Comparison of ENCODE assay signal across 11 cellular contexts in the genomic region with DNA sequence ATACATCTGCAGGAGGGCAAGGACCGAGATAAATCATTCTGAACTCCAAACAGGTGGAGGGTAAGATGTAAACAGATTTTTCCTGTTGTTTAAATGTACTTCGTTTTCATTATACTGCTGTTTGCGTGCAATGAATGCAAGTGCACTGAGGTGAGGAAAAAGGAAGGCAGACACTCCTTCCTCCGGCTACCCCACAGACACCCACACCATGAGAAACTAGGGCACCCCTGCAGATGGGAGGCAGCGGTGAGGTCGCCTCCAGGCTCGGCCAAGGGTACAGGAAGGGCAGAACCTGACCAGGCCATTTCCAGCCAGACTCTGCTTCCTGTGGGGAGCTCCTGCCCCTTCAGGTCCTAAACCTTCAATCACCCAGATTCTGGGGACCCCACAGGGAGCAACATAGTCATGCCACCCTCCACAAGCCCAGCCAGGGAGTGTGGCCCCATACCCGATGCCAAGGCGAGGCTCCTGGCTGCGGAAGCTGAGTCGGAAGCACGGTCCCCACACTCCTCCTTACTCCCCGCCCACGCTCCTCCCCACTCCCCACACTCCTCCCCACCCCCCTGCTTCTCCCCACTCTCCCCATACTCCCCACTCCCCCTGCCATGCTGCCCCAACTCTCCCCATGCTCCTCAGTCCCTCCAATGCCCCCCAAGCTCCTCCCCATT. TPM values are rescaled to one million over a fixed set of nuclear protein-coding genes. Genes with fewer than 3 reads are reported as not detected.
DNase-seq lines count a peak whose midpoint lies in the region; ATAC-seq, FAIRE-seq and TF ChIP-seq lines count a peak whose summit lies in the region.
"Had no signal": no experiment of that assay in that cellular context is flagged by ENCODE, and none has a peak within 500 bp of the region (broad histone marks: within the 10 kb centered on the region; RNA-seq: fewer than 3 reads in every experiment).

No MANE protein-coding gene starts in this region.

- no peaks in the 10 kb centered on the region for H3K9me3 ChIP-seq in thyroid gland

- DNase-seq in GM12891 (ENCODE audit: insufficient read length, low spot score) (no peak), Kasumi-1 (lab: John Stamatoyannopoulos, UW) (peak; percentile 3), progenitor cell of endocrine pancreas (ENCODE audit: low spot score, unreplicated experiment) (no peak), NCI-H2107 treated with DMSO at 0.1 percent for 48 hours (lab: John Stamatoyannopoulos, UW; ENCODE audit: unreplicated experiment) (no peak), NCI-H345 (lab: John Stamatoyannopoulos, UW) (no peak), thyroid gland (no peak)
- DNase-seq in activated naive CD8-positive, alpha-beta T cell treated with anti-CD3 and anti-CD28 coated beads, Interleukin-2, amount 50 U/mL, for 24 hours: peak; percentile 10

- H3K27ac ChIP-seq in thyroid gland: no peak overlapping the region

- H3K9me3 Mint-ChIP-seq in activated naive CD8-positive, alpha-beta T cell treated with anti-CD3 and anti-CD28 coated beads, Interleukin-2, amount 50 U/mL, for 24 hours: no peaks in the 10 kb centered on the region
- H3K9me3 Mint-ChIP-seq in progenitor cell of endocrine pancreas (ENCODE audit: low read depth): no peaks in the 10 kb centered on the region

- peak overlapping the region; percentile 5 for H3K4me3 Mint-ChIP-seq in activated naive CD8-positive, alpha-beta T cell treated with anti-CD3 and anti-CD28 coated beads, Interleukin-2, amount 50 U/mL, for 24 hours
- no peak overlapping the region for H3K4me3 Mint-ChIP-seq in progenitor cell of endocrine pancreas (ENCODE audit: low read depth)

- no peaks in the 10 kb centered on the region for H3K36me3 Mint-ChIP-seq in activated naive CD8-positive, alpha-beta T cell treated with anti-CD3 and anti-CD28 coated beads, Interleukin-2, amount 50 U/mL, for 24 hours (ENCODE audit: low read depth)
- peaks cover 1% of the 10 kb centered on the region for H3K36me3 Mint-ChIP-seq in progenitor cell of endocrine pancreas (ENCODE audit: insufficient read depth)

- peaks cover 27 to 59% of the 10 kb centered on the region in 2 donors for H3K4me1 ChIP-seq in thyroid gland

- peak; percentile 18; the same call in 1 of the 2 replicates for TF ChIP-seq POLR2A in GM12891 (IDR thresholded peaks at IDR 0.05; ENCODE audit: low read depth, low read length)
- no peak for TF ChIP-seq POLR2A in thyroid gland (IDR thresholded peaks at IDR 0.05)

- no peak for ATAC-seq in activated naive CD8-positive, alpha-beta T cell treated with anti-CD3 and anti-CD28 coated beads, Interleukin-2, amount 50 U/mL, for 24 hours
- ATAC-seq in GM19452 (IDR thresholded peaks at IDR 0.05; ENCODE audit: unreplicated experiment): no peak

- no peak overlapping the region for H3K4me3 ChIP-seq in thyroid gland (replicated peaks in 1 of 3)

- no peak overlapping the region for H3K27ac Mint-ChIP-seq in activated naive CD8-positive, alpha-beta T cell treated with anti-CD3 and anti-CD28 coated beads, Interleukin-2, amount 50 U/mL, for 24 hours
- H3K27ac Mint-ChIP-seq in progenitor cell of endocrine pancreas: peak overlapping the region; percentile 75

- no peaks in the 10 kb centered on the region for H3K27me3 ChIP-seq in thyroid gland

- intact Hi-C loops in thyroid gland (cut with DNase I): no loop called here

- TF ChIP-seq CTCF in progenitor cell of endocrine pancreas (IDR thresholded peaks at IDR 0.05; ENCODE audit: unreplicated experiment): no peak
- no peak for TF ChIP-seq CTCF in thyroid gland (IDR thresholded peaks at IDR 0.05)

- WGBS in thyroid gland, 2 donors: 72 to 76% methylated on average over 14 of the region's 14 CpGs

- H3K27me3 Mint-ChIP-seq in activated naive CD8-positive, alpha-beta T cell treated with anti-CD3 and anti-CD28 coated beads, Interleukin-2, amount 50 U/mL, for 24 hours: no peaks in the 10 kb centered on the region
- H3K27me3 Mint-ChIP-seq in progenitor cell of endocrine pancreas: no peaks in the 10 kb centered on the region

- H3K36me3 ChIP-seq in thyroid gland: no peaks in the 10 kb centered on the region

- FAIRE-seq in GM12891 (lab: Jason Lieb, UNC): peak; percentile 95
- FAIRE-seq: endometrium, islet of Langerhans, RCC 7860 had no signal

- H3K4me1 Mint-ChIP-seq in activated naive CD8-positive, alpha-beta T cell treated with anti-CD3 and anti-CD28 coated beads, Interleukin-2, amount 50 U/mL, for 24 hours: peaks cover 32% of the 10 kb centered on the region
- peaks cover 29% of the 10 kb centered on the region for H3K4me1 Mint-ChIP-seq in progenitor cell of endocrine pancreas (ENCODE audit: low read depth)

TF ChIP-seq in GM12891, 5 proteins besides CTCF, POLR2A, EP300 and RAD21:
- TF ChIP-seq PAX5 (IDR thresholded peaks at IDR 0.05; ENCODE audit: insufficient read depth, low read length, severe bottlenecking) (no peak), TAF1 (IDR thresholded peaks at IDR 0.05; ENCODE audit: low read depth, low read length) (no peak), POU2F2 (IDR thresholded peaks at IDR 0.05; ENCODE audit: low read depth, low read length) (peak; percentile 25; the same call in 1 of the 2 replicates), SPI1 (IDR thresholded peaks at IDR 0.05; ENCODE audit: low read depth, low read length) (0 out of 2 replicates have a peak, but pooled peaks have one; percentile 8)

RNA-seq across cellular contexts. Expression of a gene that starts 37.1 kb away (rescaled TPM):
- polyA plus RNA-seq in GM12891 (2012; ENCODE audit: low read depth, missing spikeins): 25.3 TPM
- total RNA-seq in progenitor cell of endocrine pancreas: 80.6 and 82.8 TPM in 2 replicates
- 10 to 100 TPM; 15.0 to 25.7 (median 20.5) TPM for total RNA-seq in thyroid gland

Comparison
In these comparisons a context has a peak if more than half of its experiments do, and no peak if none do; other contexts are left out.
1. DNase-seq: peak in Kasumi-1 (2 of 2) and activated naive CD8-positive, alpha-beta T cell treated with anti-CD3 and anti-CD28 coated beads, Interleukin-2, amount 50 U/mL, for 24 hours (single experiment); none in GM12891 (single experiment), progenitor cell of endocrine pancreas (single experiment), NCI-H2107 treated with DMSO at 0.1 percent for 48 hours (single experiment), NCI-H345 (single experiment) and thyroid gland (0 of 2).